Comparison of ENCODE assay signal across 6 cellular contexts in the genomic region with DNA sequence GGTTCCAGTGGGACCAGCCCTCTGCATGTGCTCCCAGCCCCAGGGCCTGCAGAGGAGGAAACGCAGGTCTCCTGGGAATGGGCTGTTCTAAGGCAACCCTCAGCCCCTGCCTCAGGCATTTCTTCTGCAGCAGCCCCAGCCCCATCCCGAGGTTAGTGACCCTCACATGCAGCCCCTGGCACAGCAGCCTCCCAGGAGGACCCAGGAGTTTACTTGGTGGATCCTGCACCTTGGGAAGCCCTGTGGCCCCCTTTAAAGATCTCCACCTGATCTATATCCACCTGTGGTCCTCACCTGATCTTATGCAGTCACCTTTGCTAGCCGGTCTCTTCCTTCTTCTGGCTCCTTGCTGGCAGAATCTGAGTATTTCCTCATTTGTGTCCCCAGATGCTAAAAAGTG. TPM values are rescaled to one million over a fixed set of nuclear protein-coding genes. Genes with fewer than 3 reads are reported as not detected.
"Had no signal": no experiment of that assay in that cellular context is flagged by ENCODE, and none has a peak within 500 bp of the region (broad histone marks: within the 10 kb centered on the region; RNA-seq: fewer than 3 reads in every experiment).

No MANE protein-coding gene starts in this region.

RNA-seq across cellular contexts. Expression of gene IQCF1, which starts 25.8 kb away (rescaled TPM):
- total RNA-seq: K562, M059J, Peyer's patch, Right ventricle myocardium superior, SJSA1 had no signal

RNA-seq across cellular contexts. Expression of gene GPR62, which starts 26.2 kb away (rescaled TPM):
- total RNA-seq: K562, PC-3, Peyer's patch, Right ventricle myocardium superior, SJSA1 had no signal
